Comparison of ENCODE assay signal across 9 cellular contexts in genomic region chr15:42577514-42578031, GRCh38. TPM values are rescaled to one million over a fixed set of nuclear protein-coding genes. Genes with fewer than 3 reads are reported as not detected.
DNase-seq lines count a peak whose midpoint lies in the region; ATAC-seq, FAIRE-seq and TF ChIP-seq lines count a peak whose summit lies in the region.
"Had no signal": no experiment of that assay in that cellular context is flagged by ENCODE, and none has a peak within 500 bp of the region (broad histone marks: within the 10 kb centered on the region; RNA-seq: fewer than 3 reads in every experiment).

No MANE protein-coding gene starts in this region.

- intact Hi-C loops in pancreas (cut with DNase I) = no loop called here

- 38 to 57% methylated on average over 1 of the region's 1 CpG for WGBS in pancreas, 2 donors

- FAIRE-seq in pancreas (lab: Jason Lieb, UNC) = no peak

- H3K4me3 ChIP-seq in brain microvascular endothelial cell (ENCODE audit: low read depth, low read length) (no peak overlapping the region), pancreas (no peak overlapping the region)

- peaks cover 58% of the 10 kb centered on the region for H3K4me1 Mint-ChIP-seq in nephron

- DNase-seq in DMS 273 (lab: John Stamatoyannopoulos, UW; ENCODE audit: unreplicated experiment) (peak; percentile 55), LHCN-M2 (ENCODE audit: low read depth) (peak; percentile 95), brain microvascular endothelial cell (peak; percentile 57), foreskin keratinocyte (no peak), pancreas (no peak)
- no peak for DNase-seq in stimulated activated CD4-positive, alpha-beta T cell treated with anti-CD3 and anti-CD28 coated beads, Interleukin-2, amount 100 ng/mL, for 48 hours
- no peak for DNase-seq in activated T-cell treated with anti-CD3 and anti-CD28 coated beads, Interleukin-2, amount 50 U/mL, for 48 hours
- DNase-seq: effector CD8-positive, alpha-beta T cell had no signal

- H3K36me3 Mint-ChIP-seq in nephron (ENCODE audit: low read depth) = no peaks in the 10 kb centered on the region

- H3K27me3 Mint-ChIP-seq in nephron (ENCODE audit: low read depth) = peaks cover 31% of the 10 kb centered on the region

- no peak for TF ChIP-seq CTCF in brain microvascular endothelial cell (IDR thresholded peaks at IDR 0.05; ENCODE audit: low read depth, low read length, missing control alignments)
- TF ChIP-seq CTCF in nephron (IDR thresholded peaks at IDR 0.05; ENCODE audit: unreplicated experiment in 3 of 3) = no peak
- no peak for TF ChIP-seq CTCF in foreskin keratinocyte (conservative IDR thresholded peaks at IDR 0.05)
- no peak for TF ChIP-seq CTCF in pancreas (IDR thresholded peaks at IDR 0.05)

- H3K27me3 ChIP-seq in brain microvascular endothelial cell (replicated peaks) (no peaks in the 10 kb centered on the region), foreskin keratinocyte (peaks cover 2% of the 10 kb centered on the region), pancreas (no peaks in the 10 kb centered on the region)

- in situ Hi-C loops in brain microvascular endothelial cell (cut with HindIII; ENCODE audit: low pct_ligation_motif_present, low sequenced_read_pairs) = no loop called here

- H3K9me3 ChIP-seq in pancreas = no peaks in the 10 kb centered on the region

- peak overlapping the region; percentile 81 to 98 (median 95) for H3K4me3 Mint-ChIP-seq in nephron

- H3K27ac Mint-ChIP-seq in nephron = peak overlapping the region in 1 of 3 experiments; percentile 43

- H3K36me3 ChIP-seq in brain microvascular endothelial cell (replicated peaks) (no peaks in the 10 kb centered on the region), pancreas (no peaks in the 10 kb centered on the region)

- H3K9me3 Mint-ChIP-seq in nephron = no peaks in the 10 kb centered on the region

- ATAC-seq in foreskin keratinocyte (no peak), pancreas (no peak)

- no peaks in the 10 kb centered on the region for H3K4me1 ChIP-seq in foreskin keratinocyte
- H3K4me1 ChIP-seq in pancreas = peaks cover 0 to 8% (median 0%) of the 10 kb centered on the region in 3 donors

- H3K27ac ChIP-seq in brain microvascular endothelial cell (no peak overlapping the region), foreskin keratinocyte (no peak overlapping the region), pancreas (no peak overlapping the region)

RNA-seq across cellular contexts. Expression of gene STARD9, which starts 2.2 kb away (rescaled TPM):
- total RNA-seq in LHCN-M2 (2014; rRNA removed) (3.9 and 4.8 TPM in 2 replicates), foreskin keratinocyte (2.2 TPM in 2 replicates), pancreas (1 to 10 TPM in 3 of 6 donors, under 1 TPM in 3; 0.44 to 2.0 (median 1.0) TPM)
- 1.7 TPM for polyA plus RNA-seq in LHCN-M2 (2012)
- polyA plus RNA-seq in foreskin keratinocyte (0.35 and 0.56 TPM in 2 replicates), pancreas (1 to 10 TPM; 2.6 to 3.0 TPM)

RNA-seq across cellular contexts. Expression of gene HAUS2, which starts 28.9 kb away (rescaled TPM):
- total RNA-seq in LHCN-M2 (2014; rRNA removed) = 55.5 and 65.8 TPM in 2 replicates
- 15.7 TPM for polyA plus RNA-seq in LHCN-M2 (2012)
- 31.7 and 36.5 TPM in 2 replicates for total RNA-seq in foreskin keratinocyte
- 18.1 and 23.5 TPM in 2 replicates for polyA plus RNA-seq in foreskin keratinocyte
- 1 to 10 TPM; 6.2 to 9.0 (median 8.3) TPM for total RNA-seq in pancreas
- polyA plus RNA-seq in pancreas = 1 to 10 TPM; 5.4 to 6.1 TPM

RNA-seq across cellular contexts. Expression of gene LRRC57, which starts 29.0 kb away (rescaled TPM):
- 9.0 and 12.6 TPM in 2 replicates for total RNA-seq in LHCN-M2 (2014; rRNA removed)
- 7.7 TPM for polyA plus RNA-seq in LHCN-M2 (2012)
- total RNA-seq in foreskin keratinocyte = 18.5 and 20.0 TPM in 2 replicates
- 7.6 and 8.4 TPM in 2 replicates for polyA plus RNA-seq in foreskin keratinocyte
- total RNA-seq in pancreas = 10 to 100 TPM in 1 of 6 donors, 1 to 10 TPM in 5; 5.6 to 14.8 (median 8.6) TPM
- 1 to 10 TPM; 3.8 to 4.9 TPM for polyA plus RNA-seq in pancreas

Comparison
In these comparisons a context has a peak if more than half of its experiments do, and no peak if none do; other contexts are left out.
1. DNase-seq: peak in DMS 273 (single experiment), LHCN-M2 (single experiment) and brain microvascular endothelial cell (single experiment); none in stimulated activated CD4-positive, alpha-beta T cell treated with anti-CD3 and anti-CD28 coated beads, Interleukin-2, amount 100 ng/mL, for 48 hours (0 of 2), foreskin keratinocyte (0 of 2), activated T-cell treated with anti-CD3 and anti-CD28 coated beads, Interleukin-2, amount 50 U/mL, for 48 hours (0 of 2) and pancreas (0 of 6).